ENCODE assay signal across 9 cellular contexts in the genomic region with DNA sequence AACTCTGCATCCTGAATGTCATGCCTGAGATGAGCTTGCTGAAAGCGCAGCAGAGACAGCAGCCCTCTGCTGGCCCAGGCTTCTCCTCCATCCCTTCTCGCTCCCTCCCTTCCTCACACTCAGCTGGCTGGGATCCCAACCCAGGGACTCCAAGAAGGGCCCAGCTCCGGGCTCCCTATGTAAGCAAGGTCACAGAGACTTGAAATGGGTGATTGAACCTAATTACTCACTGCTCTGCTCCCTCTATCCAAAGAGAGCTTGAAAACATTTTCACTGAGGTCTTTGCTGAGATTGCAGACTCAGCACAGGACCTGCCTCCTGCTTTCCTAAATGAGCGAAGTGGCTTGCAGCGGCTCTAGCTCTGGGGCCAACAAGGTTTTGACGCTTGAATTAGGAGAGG. TPM values are rescaled to one million over a fixed set of nuclear protein-coding genes. Genes with fewer than 3 reads are reported as not detected.
DNase-seq lines count a peak whose midpoint lies in the region; ATAC-seq, FAIRE-seq and TF ChIP-seq lines count a peak whose summit lies in the region.
"Had no signal": no experiment of that assay in that cellular context is flagged by ENCODE, and none has a peak within 500 bp of the region (broad histone marks: within the 10 kb centered on the region; RNA-seq: fewer than 3 reads in every experiment).

No MANE protein-coding gene starts in this region.

- H3K4me1 ChIP-seq in HEK293 (ENCODE audit: control insufficient read depth, insufficient read depth, low read length) (no peaks in the 10 kb centered on the region; the same call in none of the 2 replicates), kidney (ENCODE audit: control insufficient read depth in 1 of 2, insufficient read depth in 1 of 2, low read depth in 1 of 2, low read length in 2 of 2) (peaks cover 37 to 40% of the 10 kb centered on the region in 2 donors)

- POLR2A ChIA-PET in HEK293 (lab: Yijun Ruan, JAX): no interaction called here

- TF ChIP-seq CTCF in HEK293 (tag by site-specific recombination; IDR thresholded peaks at IDR 0.05) (peak; percentile 33; the same call in 1 of the 2 replicates), cardiac fibroblast (IDR thresholded peaks at IDR 0.05; ENCODE audit: low read depth, low read length) (peak; percentile 15), kidney (IDR thresholded peaks at IDR 0.05; ENCODE audit: borderline replicate concordance, extremely low read depth, insufficient read depth) (peak; percentile 37)

- DNase-seq in cardiac fibroblast (ENCODE audit: low read depth in 2 of 2) (peak; percentile 36 to 55), kidney (peak; percentile 93), smooth muscle cell of the brain vasculature (ENCODE audit: low read depth, low spot score) (peak; percentile 36), NCI-H748 treated with DMSO at 0.1 percent for 48 hours (lab: John Stamatoyannopoulos, UW) (no peak), NCI-H526 treated with DMSO at 0.1 percent for 48 hours (lab: John Stamatoyannopoulos, UW) (no peak), NOMO-1 treated with DMSO at 0.1 percent for 48 hours (lab: John Stamatoyannopoulos, UW; ENCODE audit: unreplicated experiment) (no peak)

- intact Hi-C loops in kidney (cut with DNase I): no loop called here

- H3K36me3 ChIP-seq in HEK293 (ENCODE audit: control insufficient read depth in 2 of 2, insufficient read depth in 1 of 2, low read length in 2 of 2) (no peaks in the 10 kb centered on the region), kidney (ENCODE audit: control insufficient read depth in 1 of 2, insufficient read depth in 2 of 2, low read length in 2 of 2) (no peaks in the 10 kb centered on the region)
- H3K36me3 ChIP-seq: HAP-1 had no signal

- CTCF ChIA-PET in HEK293 (lab: Yijun Ruan, JAX): interaction anchor here (0.5 to 2.6 kb wide), 8 partner anchors 15 to 144 kb away, joined by 3 to 13 read pairs (median 4); a partner anchor contains a TSS

- FAIRE-seq in kidney (lab: Jason Lieb, UNC): no peak

- H3K9ac ChIP-seq in kidney (ENCODE audit: low read length in 2 of 2): peak overlapping the region in 1 of 2 donors; percentile 43

- H3K27ac ChIP-seq in HEK293 (ENCODE audit: extremely low read depth, low read depth, low read length): no peak overlapping the region
- H3K27ac ChIP-seq in kidney (ENCODE audit: low read depth in 2 of 2, low read length in 2 of 2): peak overlapping the region; percentile 59 to 68

- ATAC-seq in HG03159 (IDR thresholded peaks at IDR 0.05; ENCODE audit: unreplicated experiment): no peak

- H3K9me3 ChIP-seq in HEK293 (ENCODE audit: control insufficient read depth, insufficient read depth, low read depth, low read length): no peaks in the 10 kb centered on the region
- H3K9me3 ChIP-seq in kidney (ENCODE audit: control insufficient read depth in 1 of 2, low read length in 2 of 2): no peaks in the 10 kb centered on the region
- H3K9me3 ChIP-seq: HAP-1 had no signal

- H3K4me3 ChIP-seq in HEK293 (ENCODE audit: low read depth, low read length): no peak overlapping the region
- H3K4me3 ChIP-seq in cardiac fibroblast (replicated peaks in 1 of 2; ENCODE audit: low read depth in 2 of 2, low read length in 2 of 2): no peak overlapping the region
- no peak overlapping the region for H3K4me3 ChIP-seq in kidney (ENCODE audit: low read length in 2 of 2)
- H3K4me3 ChIP-seq: HAP-1 had no signal

TF ChIP-seq in HEK293, 187 proteins besides CTCF, POLR2A, EP300 and RAD21:
- peak; percentile 36; the same call in 1 of the 2 replicates for TF ChIP-seq ZBTB8A (tag by site-specific recombination; IDR thresholded peaks at IDR 0.05)
- TF ChIP-seq KLF7 (tag by site-specific recombination; IDR thresholded peaks at IDR 0.05; ENCODE audit: borderline replicate concordance): no peak
- TF ChIP-seq KLF8 (tag by site-specific recombination; IDR thresholded peaks at IDR 0.05): no peak

RNA-seq across cellular contexts. Expression of a gene that starts 42.8 kb away (rescaled TPM):
- total RNA-seq in kidney: 79.7 TPM
- polyA plus RNA-seq in kidney (ENCODE audit: insufficient read depth, low read depth, low replicate concordance): 15.5 TPM

Comparison
In these comparisons a context has a peak if more than half of its experiments do, and no peak if none do; other contexts are left out.
1. DNase-seq: peak in cardiac fibroblast (2 of 2), kidney (single experiment) and smooth muscle cell of the brain vasculature (single experiment); none in NCI-H748 treated with DMSO at 0.1 percent for 48 hours (single experiment), NCI-H526 treated with DMSO at 0.1 percent for 48 hours (single experiment) and NOMO-1 treated with DMSO at 0.1 percent for 48 hours (single experiment).
2. Peak in every context shown above with its lines, with median percentiles within 50 percentile points of each other: CTCF ChIP-seq.